Comparison of ENCODE assay signal across 8 cellular contexts in the genomic region with DNA sequence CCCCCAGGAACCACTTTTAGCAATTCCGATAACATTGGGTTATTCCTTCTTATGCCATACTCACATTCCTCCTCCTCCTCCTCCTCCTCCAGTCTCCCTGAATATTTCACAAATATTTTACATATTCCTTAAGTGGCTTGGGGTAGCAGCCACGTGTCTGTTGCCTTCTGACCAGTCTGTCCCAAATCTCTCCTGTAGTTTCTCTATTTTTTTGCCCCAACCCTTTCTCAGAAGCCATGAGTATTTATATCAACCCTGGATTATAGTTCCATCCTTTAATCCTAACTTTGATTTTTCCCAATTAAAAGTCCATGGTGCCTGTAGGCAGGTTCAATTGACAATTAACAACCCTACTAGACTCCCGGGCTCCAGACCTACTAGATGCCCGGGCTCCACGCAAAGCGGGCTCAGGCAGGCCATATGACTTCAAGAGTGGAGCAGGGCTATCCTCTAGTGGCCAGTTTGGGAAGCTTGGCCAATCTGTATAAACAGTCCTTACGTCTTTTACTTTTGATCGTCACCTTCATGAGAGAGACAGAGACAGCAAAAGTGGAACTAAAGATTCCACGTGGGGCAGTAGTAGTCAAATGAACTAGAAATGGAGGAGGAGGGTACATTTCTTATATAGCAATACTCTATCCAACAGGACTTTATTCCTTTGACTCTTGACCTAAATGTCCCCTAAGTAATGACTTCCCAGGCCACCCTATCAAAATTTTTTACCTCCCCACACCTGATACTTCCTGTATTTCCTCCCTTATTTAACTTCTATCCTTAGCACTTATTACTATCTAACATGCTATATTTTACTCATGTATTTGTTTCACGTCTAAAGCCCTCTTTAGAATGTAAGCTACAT.
DNase-seq lines count a peak whose midpoint lies in the region; ATAC-seq and TF ChIP-seq lines count a peak whose summit lies in the region.

No MANE protein-coding gene starts in this region.

- no peaks in the 10 kb centered on the region for H3K27me3 Mint-ChIP-seq in activated naive CD4-positive, alpha-beta T cell treated with anti-CD3 and anti-CD28 coated beads, Interleukin-2, amount 10 ng/mL, durations not matched to agents 7 days and 5 days
- H3K27me3 Mint-ChIP-seq in MCF 10A (ENCODE audit: insufficient read depth, unreplicated experiment) (no peaks in the 10 kb centered on the region), immature natural killer cell (ENCODE audit: low read depth in 3 of 3) (peaks cover 0 to 2% (median 0%) of the 10 kb centered on the region in 3 donors)

- intact Hi-C loops in MCF 10A (cut with micrococcal nuclease): loop anchor here (1.0 to 10.0 kb wide), 7 partner anchors 49 to 575 kb away; no protein-coding TSS in a partner anchor

- BruUV-seq in MCF 10A (replicated peaks; lab: Mats Ljungman, UMichigan): no TSS peak

- CTCF ChIA-PET in activated naive CD4-positive, alpha-beta T cell treated with anti-CD3 and anti-CD28 coated beads, Interleukin-2, amount 10 ng/mL, durations not matched to agents 7 days and 5 days (lab: Charles Lee): interaction anchor here (1.8 to 3.0 kb wide), 3 partner anchors 10 to 133 kb away, joined by 6 to 12 read pairs (median 7); no protein-coding TSS in a partner anchor
- CTCF ChIA-PET in MCF 10A (lab: Yijun Ruan, JAX): interaction anchor here (0.7 to 7.4 kb wide), 18 partner anchors 9 to 1012 kb away, joined by 3 to 83 read pairs (median 4); no protein-coding TSS in a partner anchor

- POLR2A ChIA-PET in MCF 10A (lab: Yijun Ruan, JAX): interaction anchor here (1.7 kb wide), 1 partner anchor 118 kb away, joined by 4 read pairs; no protein-coding TSS in a partner anchor

- DNase-seq in activated naive CD4-positive, alpha-beta T cell treated with anti-CD3 and anti-CD28 coated beads, Interleukin-2, amount 10 ng/mL, durations not matched to agents 7 days and 5 days: peak; percentile 36
- no peak for DNase-seq in activated naive CD4-positive, alpha-beta T cell (lab: John Stamatoyannopoulos, UW)
- DNase-seq in NT2/D1 (ENCODE audit: low read depth, low spot score) (peak; percentile 61), MCF 10A (ENCODE audit: unreplicated experiment) (peak; percentile 74), immature natural killer cell (peak; percentile 9 to 18 (median 15))
- DNase-seq in activated CD8-positive, alpha-beta memory T cell treated with anti-CD3 and anti-CD28 coated beads for 24 hours: no peak

- H3K4me1 ChIP-seq in NT2/D1 (ENCODE audit: insufficient read depth, insufficient read length): no peaks in the 10 kb centered on the region
- H3K4me1 ChIP-seq in skeletal muscle tissue (ENCODE audit: control insufficient read depth in 3 of 3, insufficient read depth in 3 of 3, low read length in 3 of 3): peaks cover 32 to 42% (median 35%) of the 10 kb centered on the region in 3 donors

- H3K9me3 ChIP-seq in NT2/D1 (ENCODE audit: insufficient read depth, low read length): no peaks in the 10 kb centered on the region
- no peaks in the 10 kb centered on the region for H3K9me3 ChIP-seq in skeletal muscle tissue (ENCODE audit: control insufficient read depth in 3 of 3, low read length in 3 of 3)

- H3K4me3 ChIP-seq in NT2/D1 (ENCODE audit: insufficient read length, low read depth): no peak overlapping the region
- H3K4me3 ChIP-seq in skeletal muscle tissue (ENCODE audit: low read length in 3 of 3): peak overlapping the region in 2 of 3 donors; percentile 23 to 38

- no peaks in the 10 kb centered on the region for H3K9me3 Mint-ChIP-seq in activated naive CD4-positive, alpha-beta T cell treated with anti-CD3 and anti-CD28 coated beads, Interleukin-2, amount 10 ng/mL, durations not matched to agents 7 days and 5 days
- H3K9me3 Mint-ChIP-seq in MCF 10A (ENCODE audit: unreplicated experiment) (no peaks in the 10 kb centered on the region), immature natural killer cell (no peaks in the 10 kb centered on the region)

- H3K36me3 ChIP-seq in NT2/D1 (ENCODE audit: insufficient read depth, insufficient read length, low read length) (no peaks in the 10 kb centered on the region), skeletal muscle tissue (ENCODE audit: control insufficient read depth in 3 of 3, insufficient read depth in 3 of 3, low read length in 3 of 3) (peaks cover 0 to 2% (median 0%) of the 10 kb centered on the region in 3 donors)

- H3K9ac ChIP-seq in NT2/D1 (ENCODE audit: insufficient read length, low read depth) (no peak overlapping the region), skeletal muscle tissue (ENCODE audit: low read depth in 1 of 3, low read length in 3 of 3) (peak overlapping the region; percentile 14 to 52 (median 48))

- H3K4me3 Mint-ChIP-seq in activated naive CD4-positive, alpha-beta T cell treated with anti-CD3 and anti-CD28 coated beads, Interleukin-2, amount 10 ng/mL, durations not matched to agents 7 days and 5 days: no peak overlapping the region
- H3K4me3 Mint-ChIP-seq in MCF 10A (ENCODE audit: unreplicated experiment) (no peak overlapping the region), immature natural killer cell (no peak overlapping the region)

- peaks cover 6% of the 10 kb centered on the region for H3K4me1 Mint-ChIP-seq in activated naive CD4-positive, alpha-beta T cell treated with anti-CD3 and anti-CD28 coated beads, Interleukin-2, amount 10 ng/mL, durations not matched to agents 7 days and 5 days
- H3K4me1 Mint-ChIP-seq in MCF 10A (ENCODE audit: insufficient read depth, unreplicated experiment) (peaks cover 13% of the 10 kb centered on the region), immature natural killer cell (peaks cover 28 to 31% of the 10 kb centered on the region in 2 donors)

- peak; percentile 90 for TF ChIP-seq CTCF in MCF 10A (IDR thresholded peaks at IDR 0.05; ENCODE audit: unreplicated experiment)

- peaks cover 26% of the 10 kb centered on the region for H3K36me3 Mint-ChIP-seq in activated naive CD4-positive, alpha-beta T cell treated with anti-CD3 and anti-CD28 coated beads, Interleukin-2, amount 10 ng/mL, durations not matched to agents 7 days and 5 days
- H3K36me3 Mint-ChIP-seq in MCF 10A (ENCODE audit: insufficient read depth, unreplicated experiment) (no peaks in the 10 kb centered on the region), immature natural killer cell (peaks cover 31 to 58% (median 47%) of the 10 kb centered on the region in 3 donors)

- ATAC-seq in HG03354 (IDR thresholded peaks at IDR 0.05; ENCODE audit: poor library complexity, severe bottlenecking, unreplicated experiment): peak; percentile 75

- H3K27me3 ChIP-seq in NT2/D1 (ENCODE audit: insufficient read depth, insufficient read length) (no peaks in the 10 kb centered on the region), skeletal muscle tissue (ENCODE audit: control insufficient read depth in 3 of 3, insufficient read depth in 3 of 3, low read length in 3 of 3) (no peaks in the 10 kb centered on the region)

- no peak overlapping the region for H3K27ac Mint-ChIP-seq in activated naive CD4-positive, alpha-beta T cell treated with anti-CD3 and anti-CD28 coated beads, Interleukin-2, amount 10 ng/mL, durations not matched to agents 7 days and 5 days
- H3K27ac Mint-ChIP-seq in MCF 10A (ENCODE audit: low read depth, unreplicated experiment) (no peak overlapping the region), immature natural killer cell (peak overlapping the region; percentile 34 to 81 (median 52))

- H3K27ac ChIP-seq in skeletal muscle tissue (ENCODE audit: low read depth, low read length): no peak overlapping the region

Comparison
In these comparisons a context has a peak if more than half of its experiments do, and no peak if none do; other contexts are left out.
1. DNase-seq: peak in activated naive CD4-positive, alpha-beta T cell treated with anti-CD3 and anti-CD28 coated beads, Interleukin-2, amount 10 ng/mL, durations not matched to agents 7 days and 5 days (single experiment), NT2/D1 (single experiment), MCF 10A (single experiment) and immature natural killer cell (3 of 3); none in activated naive CD4-positive, alpha-beta T cell (0 of 4) and activated CD8-positive, alpha-beta memory T cell treated with anti-CD3 and anti-CD28 coated beads for 24 hours (single experiment).
2. H3K27ac Mint-ChIP-seq: peak in immature natural killer cell (6 of 6); none in activated naive CD4-positive, alpha-beta T cell treated with anti-CD3 and anti-CD28 coated beads, Interleukin-2, amount 10 ng/mL, durations not matched to agents 7 days and 5 days (single experiment) and MCF 10A (single experiment).